In genomic region chr22:20316844-20317401, GRCh38 we compare ENCODE assay signal across 12 cellular contexts. TPM values are rescaled to one million over a fixed set of nuclear protein-coding genes. Genes with fewer than 3 reads are reported as not detected.
DNase-seq lines count a peak whose midpoint lies in the region; ATAC-seq and TF ChIP-seq lines count a peak whose summit lies in the region.
"Had no signal": no experiment of that assay in that cellular context is flagged by ENCODE, and none has a peak within 500 bp of the region (broad histone marks: within the 10 kb centered on the region; RNA-seq: fewer than 3 reads in every experiment).

No MANE protein-coding gene starts in this region.

- H3K4me3 Mint-ChIP-seq in CD4-positive, alpha-beta T cell = peak overlapping the region; percentile 89

- peak in 1 of 10 experiments; percentile 29 for DNase-seq in CD4-positive, alpha-beta T cell
- DNase-seq in ecto neural progenitor cell (ENCODE audit: low spot score) (peak; percentile 40), neuronal stem cell (ENCODE audit: low spot score) (no peak), NCI-H1105 (lab: John Stamatoyannopoulos, UW) (no peak)
- DNase-seq in activated CD4-positive, CD25-positive, alpha-beta regulatory T cell treated with anti-CD3 and anti-CD28 coated beads, Interleukin-2, amount 50 U/mL, for 72 hours = no peak
- DNase-seq: activated gamma-delta T cell, DMS79 treated with DMSO at 0.1 percent for 48 hours, left cardiac atrium, T-helper 9 cell had no signal

- no peak overlapping the region for H2BK5ac ChIP-seq in neuronal stem cell (ENCODE audit: low read length)

- H3K4me1 Mint-ChIP-seq in CD4-positive, alpha-beta T cell (ENCODE audit: low read depth) = peaks cover 39% of the 10 kb centered on the region

- intact Hi-C loops in CD4-positive, alpha-beta T cell (cut with DNase I, micrococcal nuclease) = no loop called here

- no peak overlapping the region for H3K4ac ChIP-seq in neuronal stem cell (ENCODE audit: low read length)

- no peak overlapping the region for H3K27ac ChIP-seq in CD4-positive, alpha-beta T cell (ENCODE audit: low read depth, low read length)
- H3K27ac ChIP-seq in HEK293 (ENCODE audit: extremely low read depth, low read depth, low read length) (no peak overlapping the region), neuronal stem cell (replicated peaks; ENCODE audit: low read length) (no peak overlapping the region)

- H2AK5ac ChIP-seq in neuronal stem cell (ENCODE audit: low read depth, low read length) = no peak overlapping the region

- H3K27me3 Mint-ChIP-seq in CD4-positive, alpha-beta T cell = no peaks in the 10 kb centered on the region

- H4K8ac ChIP-seq in neuronal stem cell (ENCODE audit: low read depth, low read length) = no peak overlapping the region

- H3K4me3 ChIP-seq in HEK293 (ENCODE audit: low read depth, low read length) (no peak overlapping the region), neuronal stem cell (ENCODE audit: low read length in 2 of 2) (no peak overlapping the region)

- H2BK15ac ChIP-seq in neuronal stem cell (ENCODE audit: low read length) = no peak overlapping the region

- no peak for ATAC-seq in CD4-positive, alpha-beta T cell (ENCODE audit: poor library complexity)
- no peak for ATAC-seq in HG02798 (IDR thresholded peaks at IDR 0.05; ENCODE audit: poor library complexity, unreplicated experiment)
- ATAC-seq: HepG2, left cardiac atrium had no signal

- H4K91ac ChIP-seq in neuronal stem cell (ENCODE audit: low read depth, low read length, poor library complexity) = no peak overlapping the region

- no peak overlapping the region for H2BK120ac ChIP-seq in neuronal stem cell (ENCODE audit: low read depth, low read length)

- peaks cover 16% of the 10 kb centered on the region for H3K79me1 ChIP-seq in neuronal stem cell (ENCODE audit: low read depth, low read length)

- POLR2A ChIA-PET in CD4-positive, alpha-beta T cell (lab: Charles Lee) = no interaction called here
- POLR2A ChIA-PET in HEK293 (lab: Yijun Ruan, JAX) = no interaction called here

- no peaks in the 10 kb centered on the region for H3K9me3 ChIP-seq in CD4-positive, alpha-beta T cell (ENCODE audit: control insufficient read depth, low read length)
- H3K9me3 ChIP-seq in HEK293 (ENCODE audit: control insufficient read depth, insufficient read depth, low read depth, low read length) (no peaks in the 10 kb centered on the region), neuronal stem cell (replicated peaks in 1 of 2; ENCODE audit: control insufficient read depth in 2 of 2, insufficient read depth in 1 of 2, low read depth in 1 of 2, low read length in 2 of 2) (no peaks in the 10 kb centered on the region)

- H2AFZ ChIP-seq in neuronal stem cell (ENCODE audit: low read length) = no peak overlapping the region

- no peaks in the 10 kb centered on the region for H3K27me3 ChIP-seq in CD4-positive, alpha-beta T cell (ENCODE audit: control insufficient read depth, insufficient read depth, low read length)
- H3K27me3 ChIP-seq in neuronal stem cell (ENCODE audit: control insufficient read depth in 3 of 3, insufficient read depth in 3 of 3, low read depth in 1 of 3, low read length in 3 of 3) = no peaks in the 10 kb centered on the region

- CTCF ChIA-PET in CD4-positive, alpha-beta T cell (lab: Charles Lee) = no interaction called here
- CTCF ChIA-PET in HEK293 (lab: Yijun Ruan, JAX) = interaction anchor here (0.6 to 4.5 kb wide), 13 partner anchors 11 to 202 kb away, joined by 3 to 20 read pairs (median 3); partner anchors contain the start of genes MED15 and ZNF74

- H3K23ac ChIP-seq in neuronal stem cell (ENCODE audit: low read depth, low read length, poor library complexity) = peak overlapping the region; percentile 3

- H3K36me3 ChIP-seq in HEK293 (ENCODE audit: control insufficient read depth in 2 of 2, insufficient read depth in 1 of 2, low read length in 2 of 2) = peaks cover 0 to 14% of the 10 kb centered on the region in 2 experiments; a peak in 1 of 3 replicates
- no peaks in the 10 kb centered on the region for H3K36me3 ChIP-seq in neuronal stem cell (replicated peaks in 1 of 2; ENCODE audit: control insufficient read depth in 2 of 2, insufficient read depth in 2 of 2, low read length in 2 of 2)

- H3K14ac ChIP-seq in neuronal stem cell (ENCODE audit: low read length) = no peak overlapping the region

- WGBS in neuronal stem cell (ENCODE audit: extremely low coverage in 2 of 2, insufficient read length in 2 of 2, insufficient replicate concordance in 1 of 2), 2 donors = no CpG with 5 or more reads among the region's 8 CpGs

- TF ChIP-seq CTCF in CD4-positive, alpha-beta T cell (IDR thresholded peaks at IDR 0.05) = no peak
- TF ChIP-seq CTCF in HEK293 (tag by site-specific recombination; IDR thresholded peaks at IDR 0.05) = no peak

- H3K36me3 Mint-ChIP-seq in CD4-positive, alpha-beta T cell (ENCODE audit: low read depth) = peaks cover 12% of the 10 kb centered on the region

- H2BK12ac ChIP-seq in neuronal stem cell (ENCODE audit: low read length) = no peak overlapping the region

- no peaks in the 10 kb centered on the region for H3K9me3 Mint-ChIP-seq in CD4-positive, alpha-beta T cell

- no peak overlapping the region for H3K4me2 ChIP-seq in neuronal stem cell (ENCODE audit: insufficient read depth, low read length, poor library complexity, severe bottlenecking)

- H3K9ac ChIP-seq in neuronal stem cell (ENCODE audit: low read depth, low read length, poor library complexity) = no peak overlapping the region

- peaks cover 4% of the 10 kb centered on the region; the same call in 1 of the 2 replicates for H3K4me1 ChIP-seq in HEK293 (ENCODE audit: control insufficient read depth, insufficient read depth, low read length)
- H3K4me1 ChIP-seq in neuronal stem cell (ENCODE audit: control insufficient read depth in 2 of 2, insufficient read depth in 1 of 2, low read depth in 1 of 2, low read length in 2 of 2) = peaks cover 7 to 9% of the 10 kb centered on the region in 2 donors

- no peak overlapping the region for H3K18ac ChIP-seq in neuronal stem cell (ENCODE audit: low read length)

- no peak overlapping the region for H3K27ac Mint-ChIP-seq in CD4-positive, alpha-beta T cell

TF ChIP-seq in HEK293, 187 proteins besides CTCF, POLR2A, EP300 and RAD21:
- TF ChIP-seq PRDM10 (tag by site-specific recombination; IDR thresholded peaks at IDR 0.05) (0 out of 2 replicates have a peak, but pooled peaks have one; percentile 14), ZNF341 (tag by site-specific recombination; IDR thresholded peaks at IDR 0.05; ENCODE audit: low read depth) (peak; percentile 34; the same call in 1 of the 2 replicates), ZNF266 (tag by site-specific recombination; IDR thresholded peaks at IDR 0.05; ENCODE audit: low read depth) (no peak), ZBTB17 (tag by site-specific recombination; IDR thresholded peaks at IDR 0.05) (no peak), YY1 (tag by site-specific recombination; IDR thresholded peaks at IDR 0.05) (no peak), ZIC2 (tag by site-specific recombination; IDR thresholded peaks at IDR 0.05) (peak; percentile 75)
- TF ChIP-seq, protein P1, sequence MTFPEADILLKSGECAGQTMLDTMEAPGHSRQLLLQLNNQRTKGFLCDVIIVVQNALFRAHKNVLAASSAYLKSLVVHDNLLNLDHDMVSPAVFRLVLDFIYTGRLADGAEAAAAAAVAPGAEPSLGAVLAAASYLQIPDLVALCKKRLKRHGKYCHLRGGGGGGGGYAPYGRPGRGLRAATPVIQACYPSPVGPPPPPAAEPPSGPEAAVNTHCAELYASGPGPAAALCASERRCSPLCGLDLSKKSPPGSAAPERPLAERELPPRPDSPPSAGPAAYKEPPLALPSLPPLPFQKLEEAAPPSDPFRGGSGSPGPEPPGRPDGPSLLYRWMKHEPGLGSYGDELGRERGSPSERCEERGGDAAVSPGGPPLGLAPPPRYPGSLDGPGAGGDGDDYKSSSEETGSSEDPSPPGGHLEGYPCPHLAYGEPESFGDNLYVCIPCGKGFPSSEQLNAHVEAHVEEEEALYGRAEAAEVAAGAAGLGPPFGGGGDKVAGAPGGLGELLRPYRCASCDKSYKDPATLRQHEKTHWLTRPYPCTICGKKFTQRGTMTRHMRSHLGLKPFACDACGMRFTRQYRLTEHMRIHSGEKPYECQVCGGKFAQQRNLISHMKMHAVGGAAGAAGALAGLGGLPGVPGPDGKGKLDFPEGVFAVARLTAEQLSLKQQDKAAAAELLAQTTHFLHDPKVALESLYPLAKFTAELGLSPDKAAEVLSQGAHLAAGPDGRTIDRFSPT (tag by site-specific recombination; IDR thresholded peaks at IDR 0.05) = no peak

RNA-seq across cellular contexts. Expression of gene DGCR6L, which starts 2.9 kb away (rescaled TPM):
- total RNA-seq in CD4-positive, alpha-beta T cell = 10 to 100 TPM; 29.1 to 31.2 TPM
- 26.0 TPM for polyA plus RNA-seq in neuronal stem cell (2013, experiment 1 of 2)
- 25.8 TPM for polyA plus RNA-seq in neuronal stem cell (2013, experiment 2 of 2)

RNA-seq across cellular contexts. Expression of gene RTN4R, which starts 48.8 kb away (rescaled TPM):
- under 1 TPM; 0.36 to 0.50 TPM for total RNA-seq in CD4-positive, alpha-beta T cell
- polyA plus RNA-seq in neuronal stem cell (2013, experiment 1 of 2) = 23.2 TPM
- 22.9 TPM for polyA plus RNA-seq in neuronal stem cell (2013, experiment 2 of 2)
